ENCODE assay signal across 1 cellular context in the genomic region with DNA sequence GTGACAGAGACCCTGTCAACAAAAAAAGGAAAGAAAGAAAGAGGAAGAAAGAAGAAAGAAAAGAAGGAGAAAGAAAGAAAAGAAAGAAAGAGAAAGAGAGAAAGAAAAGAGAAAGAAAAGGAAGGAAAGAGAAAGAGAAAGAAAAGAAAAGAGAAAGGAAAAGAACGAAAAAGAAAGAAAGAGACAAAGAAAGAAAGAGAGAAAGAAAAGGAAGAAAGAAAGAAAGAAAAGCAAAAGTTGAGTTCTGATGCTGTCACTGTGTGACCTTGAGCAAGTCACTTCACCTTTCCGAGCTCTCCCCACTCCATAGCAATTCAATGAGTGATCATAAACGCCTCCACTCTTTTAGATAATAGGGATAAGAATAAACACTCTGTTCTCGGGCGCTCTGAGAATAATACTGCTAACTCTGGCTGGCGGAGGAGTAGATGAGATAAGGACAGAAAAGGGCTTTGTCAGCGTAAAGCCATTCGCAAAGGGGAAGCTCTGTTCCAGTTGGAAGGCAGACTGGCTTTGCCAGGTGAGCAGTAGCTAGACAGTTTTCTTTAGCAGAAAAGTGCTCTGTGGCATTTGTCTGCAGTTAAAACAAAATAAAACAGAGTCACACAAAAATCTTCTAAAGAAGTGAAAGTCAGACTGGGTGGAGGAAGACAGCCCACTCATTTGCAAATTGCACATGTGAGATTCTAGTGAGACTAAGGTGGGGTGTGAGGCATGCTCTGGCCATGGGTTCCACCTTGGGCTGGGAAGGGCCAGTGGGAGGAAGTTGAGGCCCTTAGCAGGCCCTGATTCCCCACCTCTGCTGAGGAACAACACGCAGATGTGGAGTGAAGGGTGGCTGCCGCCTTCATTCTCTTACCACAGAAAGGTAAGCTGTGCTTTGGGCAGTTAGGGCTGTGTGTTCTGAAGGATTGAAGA.
TF ChIP-seq lines count a peak whose summit lies in the region.

No MANE protein-coding gene starts in this region.

TF ChIP-seq in GM12878, 131 proteins besides CTCF, POLR2A, EP300 and RAD21 (continued from another document):
- TF ChIP-seq ZZZ3 (IDR thresholded peaks at IDR 0.05; ENCODE audit: control insufficient read depth, insufficient read length, low read depth) (no peak), RELB (IDR thresholded peaks at IDR 0.05; ENCODE audit: low read depth) (no peak), HDGF (IDR thresholded peaks at IDR 0.05) (peak; percentile 23; the same call in 1 of the 2 replicates), BCL3 (IDR thresholded peaks at IDR 0.05; ENCODE audit: borderline replicate concordance, insufficient read depth, low read depth, low read length, poor library complexity, severe bottlenecking) (no peak), RAD51 (IDR thresholded peaks at IDR 0.05) (0 out of 2 replicates have a peak, but pooled peaks have one; percentile 7), CREM (IDR thresholded peaks at IDR 0.05; ENCODE audit: low read depth) (no peak), BCL11A (IDR thresholded peaks at IDR 0.05; ENCODE audit: low read depth, low read length) (no peak), MXI1 (IDR thresholded peaks at IDR 0.05; ENCODE audit: low read depth, low read length) (no peak), RBBP5 (conservative IDR thresholded peaks at IDR 0.05) (no peak), IKZF1 (conservative IDR thresholded peaks at IDR 0.05) (no peak; the same call in 1 of the 2 replicates), EZH2 (IDR thresholded peaks at IDR 0.05; ENCODE audit: borderline replicate concordance, control insufficient read depth, low read depth, low read length) (no peak), PML (IDR thresholded peaks at IDR 0.05; ENCODE audit: low read length) (no peak), JUND (IDR thresholded peaks at IDR 0.05; ENCODE audit: low read depth, low read length) (no peak), LARP7 (IDR thresholded peaks at IDR 0.05) (no peak), ZNF384 (IDR thresholded peaks at IDR 0.05; ENCODE audit: borderline replicate concordance, low read depth, low read length) (no peak), YBX1 (IDR thresholded peaks at IDR 0.05) (peak; percentile 63; the same call in 1 of the 2 replicates), RCOR1 (conservative IDR thresholded peaks at IDR 0.05; ENCODE audit: low read depth, low read length) (no peak), BHLHE40 (IDR thresholded peaks at IDR 0.05; ENCODE audit: borderline replicate concordance in 1 of 2, low read depth in 2 of 2, low read length in 1 of 2) (peak; percentile 34 to 41; a peak in 1 of 4 replicates), KAT2A (conservative IDR thresholded peaks at IDR 0.05; ENCODE audit: control insufficient read depth, low read depth, low read length) (no peak), TCF12 (IDR thresholded peaks at IDR 0.05; ENCODE audit: low read depth, low read length) (no peak), SRF (IDR thresholded peaks at IDR 0.05; ENCODE audit: low read depth in 2 of 2, low read length in 2 of 2) (no peak), ZNF217 (IDR thresholded peaks at IDR 0.05) (no peak), TCF7 (IDR thresholded peaks at IDR 0.05; ENCODE audit: borderline replicate concordance) (no peak), ZBTB33 (IDR thresholded peaks at IDR 0.05) (no peak), SMC3 (IDR thresholded peaks at IDR 0.05; ENCODE audit: borderline replicate concordance, low read length) (no peak), CHD4 (IDR thresholded peaks at IDR 0.05) (no peak), MTA3 (IDR thresholded peaks at IDR 0.05; ENCODE audit: borderline replicate concordance, low read length) (no peak)
- TF ChIP-seq, protein P1, sequence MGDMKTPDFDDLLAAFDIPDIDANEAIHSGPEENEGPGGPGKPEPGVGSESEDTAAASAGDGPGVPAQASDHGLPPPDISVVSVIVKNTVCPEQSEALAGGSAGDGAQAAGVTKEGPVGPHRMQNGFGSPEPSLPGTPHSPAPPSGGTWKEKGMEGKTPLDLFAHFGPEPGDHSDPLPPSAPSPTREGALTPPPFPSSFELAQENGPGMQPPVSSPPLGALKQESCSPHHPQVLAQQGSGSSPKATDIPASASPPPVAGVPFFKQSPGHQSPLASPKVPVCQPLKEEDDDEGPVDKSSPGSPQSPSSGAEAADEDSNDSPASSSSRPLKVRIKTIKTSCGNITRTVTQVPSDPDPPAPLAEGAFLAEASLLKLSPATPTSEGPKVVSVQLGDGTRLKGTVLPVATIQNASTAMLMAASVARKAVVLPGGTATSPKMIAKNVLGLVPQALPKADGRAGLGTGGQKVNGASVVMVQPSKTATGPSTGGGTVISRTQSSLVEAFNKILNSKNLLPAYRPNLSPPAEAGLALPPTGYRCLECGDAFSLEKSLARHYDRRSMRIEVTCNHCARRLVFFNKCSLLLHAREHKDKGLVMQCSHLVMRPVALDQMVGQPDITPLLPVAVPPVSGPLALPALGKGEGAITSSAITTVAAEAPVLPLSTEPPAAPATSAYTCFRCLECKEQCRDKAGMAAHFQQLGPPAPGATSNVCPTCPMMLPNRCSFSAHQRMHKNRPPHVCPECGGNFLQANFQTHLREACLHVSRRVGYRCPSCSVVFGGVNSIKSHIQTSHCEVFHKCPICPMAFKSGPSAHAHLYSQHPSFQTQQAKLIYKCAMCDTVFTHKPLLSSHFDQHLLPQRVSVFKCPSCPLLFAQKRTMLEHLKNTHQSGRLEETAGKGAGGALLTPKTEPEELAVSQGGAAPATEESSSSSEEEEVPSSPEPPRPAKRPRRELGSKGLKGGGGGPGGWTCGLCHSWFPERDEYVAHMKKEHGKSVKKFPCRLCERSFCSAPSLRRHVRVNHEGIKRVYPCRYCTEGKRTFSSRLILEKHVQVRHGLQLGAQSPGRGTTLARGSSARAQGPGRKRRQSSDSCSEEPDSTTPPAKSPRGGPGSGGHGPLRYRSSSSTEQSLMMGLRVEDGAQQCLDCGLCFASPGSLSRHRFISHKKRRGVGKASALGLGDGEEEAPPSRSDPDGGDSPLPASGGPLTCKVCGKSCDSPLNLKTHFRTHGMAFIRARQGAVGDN (IDR thresholded peaks at IDR 0.05), result no peak; the same call in 1 of the 2 replicates
- TF ChIP-seq, protein P2, sequence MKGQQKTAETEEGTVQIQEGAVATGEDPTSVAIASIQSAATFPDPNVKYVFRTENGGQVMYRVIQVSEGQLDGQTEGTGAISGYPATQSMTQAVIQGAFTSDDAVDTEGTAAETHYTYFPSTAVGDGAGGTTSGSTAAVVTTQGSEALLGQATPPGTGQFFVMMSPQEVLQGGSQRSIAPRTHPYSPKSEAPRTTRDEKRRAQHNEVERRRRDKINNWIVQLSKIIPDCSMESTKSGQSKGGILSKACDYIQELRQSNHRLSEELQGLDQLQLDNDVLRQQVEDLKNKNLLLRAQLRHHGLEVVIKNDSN (IDR thresholded peaks at IDR 0.05; ENCODE audit: borderline replicate concordance, extremely low read length, insufficient read depth, low read depth, low read length), result no peak
- TF ChIP-seq, protein P3, sequence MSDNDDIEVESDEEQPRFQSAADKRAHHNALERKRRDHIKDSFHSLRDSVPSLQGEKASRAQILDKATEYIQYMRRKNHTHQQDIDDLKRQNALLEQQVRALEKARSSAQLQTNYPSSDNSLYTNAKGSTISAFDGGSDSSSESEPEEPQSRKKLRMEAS (IDR thresholded peaks at IDR 0.05; ENCODE audit: low read depth, low read length), result peak; percentile 23; the same call in 1 of the 2 replicates
- TF ChIP-seq, protein P4, sequence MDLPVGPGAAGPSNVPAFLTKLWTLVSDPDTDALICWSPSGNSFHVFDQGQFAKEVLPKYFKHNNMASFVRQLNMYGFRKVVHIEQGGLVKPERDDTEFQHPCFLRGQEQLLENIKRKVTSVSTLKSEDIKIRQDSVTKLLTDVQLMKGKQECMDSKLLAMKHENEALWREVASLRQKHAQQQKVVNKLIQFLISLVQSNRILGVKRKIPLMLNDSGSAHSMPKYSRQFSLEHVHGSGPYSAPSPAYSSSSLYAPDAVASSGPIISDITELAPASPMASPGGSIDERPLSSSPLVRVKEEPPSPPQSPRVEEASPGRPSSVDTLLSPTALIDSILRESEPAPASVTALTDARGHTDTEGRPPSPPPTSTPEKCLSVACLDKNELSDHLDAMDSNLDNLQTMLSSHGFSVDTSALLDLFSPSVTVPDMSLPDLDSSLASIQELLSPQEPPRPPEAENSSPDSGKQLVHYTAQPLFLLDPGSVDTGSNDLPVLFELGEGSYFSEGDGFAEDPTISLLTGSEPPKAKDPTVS (IDR thresholded peaks at IDR 0.05; ENCODE audit: low read depth, low read length), result no peak
- TF ChIP-seq, protein P5, sequence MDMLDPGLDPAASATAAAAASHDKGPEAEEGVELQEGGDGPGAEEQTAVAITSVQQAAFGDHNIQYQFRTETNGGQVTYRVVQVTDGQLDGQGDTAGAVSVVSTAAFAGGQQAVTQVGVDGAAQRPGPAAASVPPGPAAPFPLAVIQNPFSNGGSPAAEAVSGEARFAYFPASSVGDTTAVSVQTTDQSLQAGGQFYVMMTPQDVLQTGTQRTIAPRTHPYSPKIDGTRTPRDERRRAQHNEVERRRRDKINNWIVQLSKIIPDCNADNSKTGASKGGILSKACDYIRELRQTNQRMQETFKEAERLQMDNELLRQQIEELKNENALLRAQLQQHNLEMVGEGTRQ (IDR thresholded peaks at IDR 0.05; ENCODE audit: borderline replicate concordance, low read depth, low read length), result no peak
